8 cellular contexts compared by ENCODE assay signal in the genomic region with DNA sequence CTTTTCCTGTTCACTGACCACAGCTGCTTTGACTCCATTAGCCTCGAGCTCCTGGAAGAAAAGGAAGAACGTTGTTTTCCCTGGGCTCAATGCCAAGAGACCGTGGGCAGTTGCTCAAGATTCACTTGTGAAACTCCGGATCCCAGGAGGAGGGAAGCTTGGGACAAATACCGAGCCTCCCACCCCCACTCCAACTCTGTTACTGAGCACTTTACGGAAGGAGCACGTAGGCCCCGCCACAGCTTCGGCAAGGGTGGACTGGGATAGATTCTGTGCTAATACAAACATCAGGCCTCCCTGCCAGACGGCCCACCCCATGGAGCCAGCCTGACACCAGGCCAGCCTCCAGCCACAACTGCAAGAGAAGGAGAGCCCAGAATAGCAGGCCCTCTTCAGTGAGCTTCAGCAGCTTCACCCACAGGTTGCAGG. TPM values are rescaled to one million over a fixed set of nuclear protein-coding genes. Genes with fewer than 3 reads are reported as not detected.
DNase-seq lines count a peak whose midpoint lies in the region; ATAC-seq and TF ChIP-seq lines count a peak whose summit lies in the region.

No MANE protein-coding gene starts in this region.

- TF ChIP-seq CTCF in RWPE1 (conservative IDR thresholded peaks at IDR 0.05; ENCODE audit: low read depth) (no peak), omental fat pad (IDR thresholded peaks at IDR 0.05) (no peak)

- H3K9me3 Mint-ChIP-seq in effector memory CD8-positive, alpha-beta T cell = no peaks in the 10 kb centered on the region

- CTCF ChIA-PET in RWPE1 (lab: Yijun Ruan, JAX) = interaction anchor here (0.5 to 0.6 kb wide), 2 partner anchors 11 to 69 kb away, joined by 3 to 5 read pairs; a partner anchor contains a TSS

- peaks cover 26% of the 10 kb centered on the region for H3K36me3 Mint-ChIP-seq in effector memory CD8-positive, alpha-beta T cell (ENCODE audit: insufficient read depth)

- peak overlapping the region; percentile 76 for H3K27ac ChIP-seq in RWPE1

- no peak overlapping the region for H3K4me3 Mint-ChIP-seq in effector memory CD8-positive, alpha-beta T cell

- ATAC-seq in omental fat pad (ENCODE audit: low FRiP score) (peak; percentile 57), GM18517 (IDR thresholded peaks at IDR 0.05; ENCODE audit: unreplicated experiment) (no peak)
- no peak for ATAC-seq in effector memory CD8-positive, alpha-beta T cell (replicated peaks)

- no peaks in the 10 kb centered on the region for H3K27me3 Mint-ChIP-seq in effector memory CD8-positive, alpha-beta T cell

- peak; percentile 82 for DNase-seq in AML-193 (lab: John Stamatoyannopoulos, UW)
- DNase-seq in RWPE1 (ENCODE audit: low spot score) = no peak
- peak; percentile 99 for DNase-seq in fibroblast of peridontal ligament (ENCODE audit: extremely low read depth)
- DNase-seq in omental fat pad (ENCODE audit: low spot score) = no peak
- DNase-seq in effector memory CD8-positive, alpha-beta T cell = no peak
- DNase-seq in NCI-H187 treated with DMSO at 0.1 percent for 48 hours (lab: John Stamatoyannopoulos, UW) = no peak
- DNase-seq in activated CD4-positive, alpha-beta T cell treated with anti-CD3 and anti-CD28 coated beads, Interleukin-2, amount 50 U/mL, for 1 hour = no peak

- H3K27ac Mint-ChIP-seq in effector memory CD8-positive, alpha-beta T cell = no peak overlapping the region

- POLR2A ChIA-PET in RWPE1 (lab: Yijun Ruan, JAX; ENCODE audit: low non-redundant PET) = no interaction called here

- peaks cover 4 to 18% of the 10 kb centered on the region in 2 donors for H3K4me1 Mint-ChIP-seq in effector memory CD8-positive, alpha-beta T cell (ENCODE audit: low read depth in 2 of 2)

RNA-seq across cellular contexts. Expression of a gene that starts 10.7 kb away (rescaled TPM):
- 1 to 10 TPM; 1.7 to 3.5 (median 3.3) TPM for total RNA-seq in omental fat pad

RNA-seq across cellular contexts. Expression of a gene that starts 28.8 kb away (rescaled TPM):
- total RNA-seq in omental fat pad = 100 to 1,000 TPM in 1 of 4 donors, 10 to 100 TPM in 3; 50.8 to 116 (median 71.5) TPM

Comparison
In these comparisons a context has a peak if more than half of its experiments do, and no peak if none do; other contexts are left out.
1. DNase-seq: peak in AML-193 (2 of 2) and fibroblast of peridontal ligament (single experiment); none in RWPE1 (single experiment), omental fat pad (single experiment), effector memory CD8-positive, alpha-beta T cell (0 of 3), NCI-H187 treated with DMSO at 0.1 percent for 48 hours (single experiment) and activated CD4-positive, alpha-beta T cell treated with anti-CD3 and anti-CD28 coated beads, Interleukin-2, amount 50 U/mL, for 1 hour (single experiment).